ENCODE assay signal across 19 cellular contexts in the genomic region with DNA sequence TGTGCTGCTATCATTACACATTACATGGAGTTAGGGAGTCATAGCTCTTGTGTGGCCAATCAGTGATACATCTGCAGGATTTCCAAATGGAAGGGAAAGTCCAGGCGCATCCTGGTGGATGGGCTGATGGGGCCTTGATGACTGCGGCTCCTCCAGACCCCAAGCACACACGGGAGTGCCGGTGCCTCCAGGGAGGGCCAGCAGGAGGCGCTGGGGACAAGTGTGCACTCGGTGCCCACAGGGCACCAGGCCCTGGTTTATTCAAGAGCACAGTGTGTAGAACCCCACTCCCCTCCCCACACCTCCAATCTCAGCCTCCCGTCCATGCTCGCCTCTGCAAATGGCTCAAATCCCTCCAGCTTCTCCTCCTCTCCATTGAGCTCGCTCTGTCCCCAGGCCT.
DNase-seq lines count a peak whose midpoint lies in the region; ATAC-seq, FAIRE-seq and TF ChIP-seq lines count a peak whose summit lies in the region.
"Had no signal": no experiment of that assay in that cellular context is flagged by ENCODE, and none has a peak within 500 bp of the region (broad histone marks: within the 10 kb centered on the region; RNA-seq: fewer than 3 reads in every experiment).

No MANE protein-coding gene starts in this region.

- H3K9me3 ChIP-seq in Loucy (ENCODE audit: insufficient read depth, low read depth, low read length): no peaks in the 10 kb centered on the region

- H3K27ac ChIP-seq in mesendoderm (ENCODE audit: low read depth, low read length) (no peak overlapping the region), substantia nigra (ENCODE audit: low read depth, low read length, poor library complexity, severe bottlenecking) (no peak overlapping the region)
- H3K27ac ChIP-seq: BLaER1 had no signal

- H2BK15ac ChIP-seq in mesendoderm (replicated peaks; ENCODE audit: low read depth): no peak overlapping the region

- peaks cover 4% of the 10 kb centered on the region for H3K9me3 Mint-ChIP-seq in activated CD4-positive, alpha-beta T cell treated with anti-CD3 and anti-CD28 coated beads, Interleukin-2, amount 10 ng/mL, durations not matched to agents 24 days and 14 days
- peaks cover 5% of the 10 kb centered on the region for H3K9me3 Mint-ChIP-seq in activated CD4-positive, alpha-beta T cell treated with anti-CD3 and anti-CD28 coated beads, Interleukin-2, amount 10 ng/mL, durations not matched to agents 7 days and 5 days
- H3K9me3 Mint-ChIP-seq: CD8-positive, alpha-beta memory T cell had no signal

- H3K4me3 ChIP-seq in Loucy (ENCODE audit: low read length, poor library complexity, severe bottlenecking) (no peak overlapping the region), mesendoderm (ENCODE audit: low read length) (no peak overlapping the region)
- H3K4me3 ChIP-seq: BLaER1 had no signal

- peak; percentile 42 for TF ChIP-seq CTCF in Loucy (conservative IDR thresholded peaks at IDR 0.05; ENCODE audit: low read length)

- no peaks in the 10 kb centered on the region for H4K20me1 ChIP-seq in Loucy (ENCODE audit: insufficient read depth, low read length, poor library complexity, severe bottlenecking)
- H4K20me1 ChIP-seq: BLaER1 had no signal

- H3K79me2 ChIP-seq in Loucy (ENCODE audit: insufficient read depth, low read length): no peaks in the 10 kb centered on the region
- no peaks in the 10 kb centered on the region for H3K79me2 ChIP-seq in mesendoderm (ENCODE audit: control insufficient read depth, insufficient read depth, low read length)

- no peaks in the 10 kb centered on the region for H3K79me1 ChIP-seq in mesendoderm (ENCODE audit: low read length)

- H3K36me3 Mint-ChIP-seq in activated CD4-positive, alpha-beta T cell treated with anti-CD3 and anti-CD28 coated beads, Interleukin-2, amount 10 ng/mL, durations not matched to agents 24 days and 14 days (ENCODE audit: low read depth): no peaks in the 10 kb centered on the region
- no peaks in the 10 kb centered on the region for H3K36me3 Mint-ChIP-seq in activated CD4-positive, alpha-beta T cell treated with anti-CD3 and anti-CD28 coated beads, Interleukin-2, amount 10 ng/mL, durations not matched to agents 7 days and 5 days (ENCODE audit: low read depth)

- no peak for ATAC-seq in GM18511 (IDR thresholded peaks at IDR 0.05; ENCODE audit: unreplicated experiment)
- ATAC-seq: SK-N-SH treated with all-trans-retinoic acid at 6 μM for 48 hours had no signal

- POLR2A ChIA-PET in activated CD4-positive, alpha-beta T cell treated with anti-CD3 and anti-CD28 coated beads, Interleukin-2, amount 10 ng/mL, durations not matched to agents 7 days and 5 days (lab: Charles Lee): no interaction called here

- H2AK5ac ChIP-seq in mesendoderm (ENCODE audit: low read length): peak overlapping the region; percentile 30

- H2BK120ac ChIP-seq in mesendoderm (ENCODE audit: low read depth, low read length): no peak overlapping the region

- no peak overlapping the region for H3K4me3 Mint-ChIP-seq in activated CD4-positive, alpha-beta T cell treated with anti-CD3 and anti-CD28 coated beads, Interleukin-2, amount 10 ng/mL, durations not matched to agents 24 days and 14 days
- H3K4me3 Mint-ChIP-seq in activated CD4-positive, alpha-beta T cell treated with anti-CD3 and anti-CD28 coated beads, Interleukin-2, amount 10 ng/mL, durations not matched to agents 7 days and 5 days: no peak overlapping the region

- H4K5ac ChIP-seq in mesendoderm (ENCODE audit: low read length): no peak overlapping the region

- H3K23ac ChIP-seq in mesendoderm (ENCODE audit: low read length): no peak overlapping the region

- H3K9ac ChIP-seq in Loucy (ENCODE audit: low read depth, low read length, poor library complexity, severe bottlenecking) (no peak overlapping the region), mesendoderm (ENCODE audit: low read length) (no peak overlapping the region)
- H3K9ac ChIP-seq: BLaER1 had no signal

- no peak overlapping the region for H4K8ac ChIP-seq in mesendoderm (ENCODE audit: low read depth, low read length)

- H3F3A ChIP-seq in Loucy (ENCODE audit: low read depth): no peaks in the 10 kb centered on the region

- H3K27ac Mint-ChIP-seq in activated CD4-positive, alpha-beta T cell treated with anti-CD3 and anti-CD28 coated beads, Interleukin-2, amount 10 ng/mL, durations not matched to agents 24 days and 14 days: peak overlapping the region; percentile 3
- H3K27ac Mint-ChIP-seq in activated CD4-positive, alpha-beta T cell treated with anti-CD3 and anti-CD28 coated beads, Interleukin-2, amount 10 ng/mL, durations not matched to agents 7 days and 5 days: no peak overlapping the region

- intact Hi-C loops in activated CD4-positive, alpha-beta T cell treated with anti-CD3 and anti-CD28 coated beads, Interleukin-2, amount 10 ng/mL, durations not matched to agents 24 days and 14 days (cut with micrococcal nuclease): no loop called here

- DNase-seq in activated CD4-positive, alpha-beta T cell treated with anti-CD3 and anti-CD28 coated beads, Interleukin-2, amount 10 ng/mL, durations not matched to agents 24 days and 14 days: no peak
- DNase-seq in activated CD4-positive, alpha-beta T cell treated with anti-CD3 and anti-CD28 coated beads, Interleukin-2, amount 10 ng/mL, durations not matched to agents 7 days and 5 days: no peak
- DNase-seq in mesendoderm (no peak), substantia nigra (lab: John Stamatoyannopoulos, UW) (no peak), urothelium cell line (ENCODE audit: low spot score) (no peak)
- DNase-seq: DMS79, NCI-H1092 treated with DMSO at 0.1 percent for 48 hours, NCI-H1694, NCI-H2081 treated with DMSO at 0.1 percent for 48 hours, NCI-H748 treated with DMSO at 0.1 percent for 48 hours, SIG-M5 had no signal

- no peak overlapping the region for H3K18ac ChIP-seq in mesendoderm (ENCODE audit: low read length)

- FAIRE-seq in urothelium cell line (lab: Jason Lieb, UNC): no peak
- FAIRE-seq: A204.1, D721Med, GM12891 had no signal

- no peaks in the 10 kb centered on the region for H3K27me3 ChIP-seq in Loucy (ENCODE audit: insufficient read depth, low read length, poor library complexity, severe bottlenecking)
- no peaks in the 10 kb centered on the region for H3K27me3 ChIP-seq in mesendoderm (ENCODE audit: insufficient read depth, low read length, poor library complexity)
- H3K27me3 ChIP-seq: BLaER1 had no signal

- no peak overlapping the region for H3K4ac ChIP-seq in mesendoderm (ENCODE audit: low read depth, low read length)

- peak overlapping the region; percentile 49 for H3K56ac ChIP-seq in mesendoderm (ENCODE audit: low read length)

- peaks cover 6% of the 10 kb centered on the region for H3K4me1 Mint-ChIP-seq in activated CD4-positive, alpha-beta T cell treated with anti-CD3 and anti-CD28 coated beads, Interleukin-2, amount 10 ng/mL, durations not matched to agents 24 days and 14 days
- H3K4me1 Mint-ChIP-seq in activated CD4-positive, alpha-beta T cell treated with anti-CD3 and anti-CD28 coated beads, Interleukin-2, amount 10 ng/mL, durations not matched to agents 7 days and 5 days: peaks cover 7% of the 10 kb centered on the region

- CTCF ChIA-PET in activated CD4-positive, alpha-beta T cell treated with anti-CD3 and anti-CD28 coated beads, Interleukin-2, amount 10 ng/mL, durations not matched to agents 7 days and 5 days (lab: Charles Lee): interaction anchor here (1.6 kb wide), 1 partner anchor 13 kb away, joined by 3 read pairs; no protein-coding TSS in a partner anchor

- no CpG with 5 or more reads among the region's 9 CpGs for WGBS in mesendoderm (ENCODE audit: extremely low coverage, insufficient coverage, low lambda C conversion rate)

- H3K9me2 ChIP-seq in Loucy (replicated peaks; ENCODE audit: low read depth, low read length): no peaks in the 10 kb centered on the region

- H2AFZ ChIP-seq in Loucy (ENCODE audit: low read length): no peak overlapping the region

- H3K36me3 ChIP-seq in Loucy (ENCODE audit: insufficient read depth, low read length): no peaks in the 10 kb centered on the region
- no peaks in the 10 kb centered on the region for H3K36me3 ChIP-seq in mesendoderm (ENCODE audit: control insufficient read depth, insufficient read depth, low read length)
- H3K36me3 ChIP-seq: BLaER1 had no signal

- no peaks in the 10 kb centered on the region for H3K27me3 Mint-ChIP-seq in activated CD4-positive, alpha-beta T cell treated with anti-CD3 and anti-CD28 coated beads, Interleukin-2, amount 10 ng/mL, durations not matched to agents 24 days and 14 days
- H3K27me3 Mint-ChIP-seq in activated CD4-positive, alpha-beta T cell treated with anti-CD3 and anti-CD28 coated beads, Interleukin-2, amount 10 ng/mL, durations not matched to agents 7 days and 5 days: peaks cover under 1% of the 10 kb centered on the region

- H3K4me1 ChIP-seq in Loucy (ENCODE audit: insufficient read depth, low read length, poor library complexity, severe bottlenecking) (no peaks in the 10 kb centered on the region), mesendoderm (ENCODE audit: control insufficient read depth, low read depth, low read length) (no peaks in the 10 kb centered on the region)
- H3K4me1 ChIP-seq: BLaER1 had no signal

- H3K4me2 ChIP-seq in Loucy (ENCODE audit: low read depth, low read length, poor library complexity, severe bottlenecking): no peak overlapping the region
- no peak overlapping the region for H3K4me2 ChIP-seq in mesendoderm (ENCODE audit: low read length)
- H3K4me2 ChIP-seq: BLaER1 had no signal

- peak overlapping the region; percentile 30 for H2BK5ac ChIP-seq in mesendoderm (ENCODE audit: low read length)
